Comparison of ENCODE assay signal across 3 cellular contexts in genomic region chrX:68672581-68673318, GRCh38.
TF ChIP-seq lines count a peak whose summit lies in the region.

No MANE protein-coding gene starts in this region.

TF ChIP-seq in liver, 16 proteins besides CTCF, POLR2A, EP300 and RAD21:
- TF ChIP-seq ZBTB33 (IDR thresholded peaks at IDR 0.05) (no peak), NR2F2 (IDR thresholded peaks at IDR 0.05) (peak; percentile 97), YY1 (IDR thresholded peaks at IDR 0.05) (no peak), SP1 (IDR thresholded peaks at IDR 0.05) (peak; percentile 34), RXRA (IDR thresholded peaks at IDR 0.05) (peak; percentile 46 to 48)

TF ChIP-seq in HepG2, 621 proteins besides CTCF, POLR2A, EP300 and RAD21 (continued from another document):
- TF ChIP-seq ZNF883 (CRISPR knock-in tag; IDR thresholded peaks at IDR 0.05; ENCODE audit: not compliant biosample characterization) (no peak), ZNF253 (CRISPR knock-in tag; IDR thresholded peaks at IDR 0.05; ENCODE audit: borderline replicate concordance) (no peak), CREB1 (IDR thresholded peaks at IDR 0.05) (no peak), CREB1 (CRISPR knock-in tag; IDR thresholded peaks at IDR 0.05) (no peak), ZFP36 (IDR thresholded peaks at IDR 0.05; ENCODE audit: borderline replicate concordance, low read depth, low read length, partially characterized antibody) (no peak), TOPORS (CRISPR knock-in tag; IDR thresholded peaks at IDR 0.05) (no peak), ZNF614 (CRISPR knock-in tag; IDR thresholded peaks at IDR 0.05; ENCODE audit: borderline replicate concordance) (no peak), SMAD1 (CRISPR knock-in tag; IDR thresholded peaks at IDR 0.05; ENCODE audit: borderline replicate concordance, low read depth) (no peak), ZNF710 (CRISPR knock-in tag; IDR thresholded peaks at IDR 0.05; ENCODE audit: borderline replicate concordance) (no peak)

TF ChIP-seq in HEK293T, 16 proteins besides CTCF, POLR2A, EP300 and RAD21 (continued from another document):
- TF ChIP-seq FOXA1 (IDR thresholded peaks at IDR 0.05) = no peak
- TF ChIP-seq ARNT (IDR thresholded peaks at IDR 0.05) = no peak
- no peak for TF ChIP-seq ZNF384 (IDR thresholded peaks at IDR 0.05)
- no peak for TF ChIP-seq HDGF (IDR thresholded peaks at IDR 0.05; ENCODE audit: borderline replicate concordance)
- no peak for TF ChIP-seq FOXM1 (IDR thresholded peaks at IDR 0.05; ENCODE audit: borderline replicate concordance)
- no peak for TF ChIP-seq ELF4 (IDR thresholded peaks at IDR 0.05)
